ENCODE assay signal across 8 cellular contexts in genomic region chr4:153684182-153685073, GRCh38. TPM values are rescaled to one million over a fixed set of nuclear protein-coding genes. Genes with fewer than 3 reads are reported as not detected.
DNase-seq lines count a peak whose midpoint lies in the region; ATAC-seq and TF ChIP-seq lines count a peak whose summit lies in the region.

Gene TLR2, plus strand, starts transcription at chr4:153684280. Its CDS starts 18,628 bp downstream, at chr4:153702908.

- H3K4me3 Mint-ChIP-seq in activated naive CD4-positive, alpha-beta T cell treated with anti-CD3 and anti-CD28 coated beads, Interleukin-2, amount 10 ng/mL, durations not matched to agents 7 days and 5 days = peak within 1 kb of the TSS; percentile 79

- H3K27me3 ChIP-seq in Peyer's patch (no peaks in the 10 kb centered on the region), heart right ventricle (peaks cover 0 to 34% (median 23%) of the 10 kb centered on the region in 7 donors), psoas muscle (ENCODE audit: insufficient read depth in 3 of 3, low read length in 2 of 3) (peaks cover 0 to 48% (median 12%) of the 10 kb centered on the region in 3 donors)

- peak within 1 kb of the TSS; percentile 37 for H3K27ac Mint-ChIP-seq in activated naive CD4-positive, alpha-beta T cell treated with anti-CD3 and anti-CD28 coated beads, Interleukin-2, amount 10 ng/mL, durations not matched to agents 7 days and 5 days

- TF ChIP-seq POLR2A in Peyer's patch (IDR thresholded peaks at IDR 0.05) = peak in 1 of 2 donors; percentile 48

- peaks cover 0 to 13% (median 0%) of the 10 kb centered on the region in 4 donors for H3K4me1 ChIP-seq in Peyer's patch
- peaks cover 3 to 23% (median 14%) of the 10 kb centered on the region in 9 donors for H3K4me1 ChIP-seq in heart right ventricle
- peaks cover 3% of the 10 kb centered on the region for H3K4me1 ChIP-seq in psoas muscle
- no peaks in the 10 kb centered on the region for H3K4me1 ChIP-seq in urinary bladder (ENCODE audit: insufficient read depth)

- H3K27ac ChIP-seq in Peyer's patch (peak within 1 kb of the TSS in 3 of 4 donors; percentile 40 to 61 (median 57)), heart right ventricle (peak within 1 kb of the TSS in 7 of 10 donors; percentile 31 to 94 (median 59)), psoas muscle (no peak within 1 kb of the TSS), urinary bladder (ENCODE audit: low read depth) (no peak within 1 kb of the TSS)

- CTCF ChIA-PET in activated naive CD4-positive, alpha-beta T cell treated with anti-CD3 and anti-CD28 coated beads, Interleukin-2, amount 10 ng/mL, durations not matched to agents 7 days and 5 days (lab: Charles Lee) = interaction anchor here (1.2 kb wide), 1 partner anchor 78 kb away, joined by 3 read pairs; no protein-coding TSS in a partner anchor

- H3K36me3 ChIP-seq in Peyer's patch (peaks cover 0 to 3% (median 0%) of the 10 kb centered on the region in 3 donors), heart right ventricle (peaks cover 0 to 21% (median 0%) of the 10 kb centered on the region in 9 donors), psoas muscle (ENCODE audit: insufficient read depth in 1 of 2, low read depth in 1 of 2) (no peaks in the 10 kb centered on the region), urinary bladder (ENCODE audit: insufficient read depth) (no peaks in the 10 kb centered on the region)

- TF ChIP-seq CTCF in Peyer's patch (IDR thresholded peaks at IDR 0.05) (no peak), heart right ventricle (IDR thresholded peaks at IDR 0.05) (no peak), psoas muscle (IDR thresholded peaks at IDR 0.05) (no peak)

- peaks cover 16% of the 10 kb centered on the region for H3K9me3 Mint-ChIP-seq in activated naive CD4-positive, alpha-beta T cell treated with anti-CD3 and anti-CD28 coated beads, Interleukin-2, amount 10 ng/mL, durations not matched to agents 7 days and 5 days

- H3K4me3 ChIP-seq in Peyer's patch (peak within 1 kb of the TSS; percentile 47 to 85 (median 59)), heart right ventricle (peak within 1 kb of the TSS; percentile 56 to 83 (median 65)), psoas muscle (peak within 1 kb of the TSS; percentile 70), urinary bladder (ENCODE audit: low read depth, low read length) (peak within 1 kb of the TSS; percentile 55)

- peaks cover 0 to 17% (median 6%) of the 10 kb centered on the region in 4 donors for H3K9me3 ChIP-seq in Peyer's patch
- peaks cover 0 to 20% (median 11%) of the 10 kb centered on the region in 11 donors for H3K9me3 ChIP-seq in heart right ventricle
- peaks cover 9% of the 10 kb centered on the region for H3K9me3 ChIP-seq in psoas muscle

- H3K27me3 Mint-ChIP-seq in activated naive CD4-positive, alpha-beta T cell treated with anti-CD3 and anti-CD28 coated beads, Interleukin-2, amount 10 ng/mL, durations not matched to agents 7 days and 5 days = peaks cover 53% of the 10 kb centered on the region

- H3K36me3 Mint-ChIP-seq in activated naive CD4-positive, alpha-beta T cell treated with anti-CD3 and anti-CD28 coated beads, Interleukin-2, amount 10 ng/mL, durations not matched to agents 7 days and 5 days = peaks cover 17% of the 10 kb centered on the region

- ATAC-seq in HG02938 (IDR thresholded peaks at IDR 0.05; ENCODE audit: unreplicated experiment) = peak; percentile 93
- ATAC-seq in heart right ventricle = peak; percentile 75 to 95 (median 92)
- ATAC-seq in psoas muscle = peak; percentile 46 to 74 (median 60)

- 0 to 1% methylated on average over 72 to 79 of the region's 79 CpGs for WGBS in heart right ventricle, 2 donors
- WGBS in psoas muscle, 3 donors = 1% methylated on average over 56 to 79 of the region's 79 CpGs
- under 1% methylated on average over 79 of the region's 79 CpGs for WGBS in urinary bladder

- peaks cover 19% of the 10 kb centered on the region for H3K4me1 Mint-ChIP-seq in activated naive CD4-positive, alpha-beta T cell treated with anti-CD3 and anti-CD28 coated beads, Interleukin-2, amount 10 ng/mL, durations not matched to agents 7 days and 5 days

- DNase-seq in DMS 273 (lab: John Stamatoyannopoulos, UW; ENCODE audit: unreplicated experiment) (peak; percentile 40), DMS 273 treated with DMSO at 0.1 percent for 48 hours (lab: John Stamatoyannopoulos, UW) (no peak), Peyer's patch (peak; percentile 51 to 87 (median 86)), heart right ventricle (peak; percentile 47 to 69), psoas muscle (peak; percentile 61 to 80)
- peak; percentile 77 for DNase-seq in activated naive CD4-positive, alpha-beta T cell treated with anti-CD3 and anti-CD28 coated beads, Interleukin-2, amount 10 ng/mL, durations not matched to agents 7 days and 5 days

- intact Hi-C loops in heart right ventricle (cut with DNase I) = no loop called here
- intact Hi-C loops in psoas muscle (cut with DNase I) = loop anchor here in 1 of 2 donors (5.0 kb wide), 1 partner anchor 948 kb away; no protein-coding TSS in a partner anchor

RNA-seq across cellular contexts. Expression of gene TLR2, which starts in this region (rescaled TPM):
- total RNA-seq in Peyer's patch = 10 to 100 TPM in 2 of 4 donors, 1 to 10 TPM in 2; 4.7 to 13.8 (median 9.4) TPM
- 10 to 100 TPM in 1 of 10 donors, 1 to 10 TPM in 7, under 1 TPM in 2; 0.60 to 18.2 (median 3.3) TPM for total RNA-seq in heart right ventricle
- polyA plus RNA-seq in heart right ventricle = 1 to 10 TPM; 2.6 to 3.1 TPM
- total RNA-seq in psoas muscle = 1 to 10 TPM; 1.8 to 3.7 (median 2.5) TPM
- 1 to 10 TPM in 1 of 3 donors, under 1 TPM in 2; 0.42 to 1.8 (median 0.44) TPM for polyA plus RNA-seq in psoas muscle
- 13.3 TPM for total RNA-seq in urinary bladder
- polyA plus RNA-seq in urinary bladder = 10.4 TPM

Comparison
In these comparisons a context has a peak if more than half of its experiments do, and no peak if none do; other contexts are left out.
1. H3K27ac ChIP-seq: peak in Peyer's patch (3 of 4) and heart right ventricle (7 of 10); none in psoas muscle (single experiment) and urinary bladder (single experiment).
2. Peak in every context shown above with its lines, with median percentiles within 50 percentile points of each other: ATAC-seq and H3K4me3 ChIP-seq.